In the genomic region with DNA sequence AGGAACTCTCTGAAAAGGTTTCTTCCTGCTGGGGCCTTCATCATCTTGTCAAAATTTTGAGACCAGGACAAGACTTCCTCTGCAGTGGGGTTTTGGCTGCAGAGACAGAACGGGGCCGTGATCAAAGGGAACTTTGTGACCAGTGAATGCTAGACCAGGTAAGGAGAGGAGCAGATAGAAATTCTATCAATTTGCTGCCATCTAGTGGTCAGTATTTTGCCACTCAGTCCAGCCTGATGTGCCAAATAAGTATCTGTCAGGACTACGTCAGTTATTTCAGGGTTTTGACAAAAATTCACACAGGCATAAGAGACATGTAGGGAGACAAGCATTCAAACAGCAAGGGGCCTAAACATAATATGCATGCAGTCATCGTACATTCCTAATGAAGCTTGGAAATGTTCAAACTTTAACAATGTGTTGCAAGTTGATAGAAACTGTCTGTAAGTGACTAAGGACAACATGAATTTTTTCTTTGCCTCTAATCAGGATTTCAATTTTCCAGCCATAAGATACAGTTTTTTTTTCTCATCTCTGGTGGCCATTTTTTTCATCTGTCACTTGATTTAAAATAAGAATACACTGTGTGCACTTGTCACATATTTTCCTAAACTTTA, we compare ENCODE assay signal across 1 cellular context.
TF ChIP-seq lines count a peak whose summit lies in the region.

No MANE protein-coding gene starts in this region.

TF ChIP-seq in SK-N-SH treated with all-trans-retinoic acid at 6 μM for 48 hours, 23 proteins besides CTCF, POLR2A, EP300 and RAD21 (continued from another document):
- TF ChIP-seq, protein P1, sequence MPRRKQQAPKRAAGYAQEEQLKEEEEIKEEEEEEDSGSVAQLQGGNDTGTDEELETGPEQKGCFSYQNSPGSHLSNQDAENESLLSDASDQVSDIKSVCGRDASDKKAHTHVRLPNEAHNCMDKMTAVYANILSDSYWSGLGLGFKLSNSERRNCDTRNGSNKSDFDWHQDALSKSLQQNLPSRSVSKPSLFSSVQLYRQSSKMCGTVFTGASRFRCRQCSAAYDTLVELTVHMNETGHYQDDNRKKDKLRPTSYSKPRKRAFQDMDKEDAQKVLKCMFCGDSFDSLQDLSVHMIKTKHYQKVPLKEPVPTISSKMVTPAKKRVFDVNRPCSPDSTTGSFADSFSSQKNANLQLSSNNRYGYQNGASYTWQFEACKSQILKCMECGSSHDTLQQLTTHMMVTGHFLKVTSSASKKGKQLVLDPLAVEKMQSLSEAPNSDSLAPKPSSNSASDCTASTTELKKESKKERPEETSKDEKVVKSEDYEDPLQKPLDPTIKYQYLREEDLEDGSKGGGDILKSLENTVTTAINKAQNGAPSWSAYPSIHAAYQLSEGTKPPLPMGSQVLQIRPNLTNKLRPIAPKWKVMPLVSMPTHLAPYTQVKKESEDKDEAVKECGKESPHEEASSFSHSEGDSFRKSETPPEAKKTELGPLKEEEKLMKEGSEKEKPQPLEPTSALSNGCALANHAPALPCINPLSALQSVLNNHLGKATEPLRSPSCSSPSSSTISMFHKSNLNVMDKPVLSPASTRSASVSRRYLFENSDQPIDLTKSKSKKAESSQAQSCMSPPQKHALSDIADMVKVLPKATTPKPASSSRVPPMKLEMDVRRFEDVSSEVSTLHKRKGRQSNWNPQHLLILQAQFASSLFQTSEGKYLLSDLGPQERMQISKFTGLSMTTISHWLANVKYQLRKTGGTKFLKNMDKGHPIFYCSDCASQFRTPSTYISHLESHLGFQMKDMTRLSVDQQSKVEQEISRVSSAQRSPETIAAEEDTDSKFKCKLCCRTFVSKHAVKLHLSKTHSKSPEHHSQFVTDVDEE (CRISPR knock-in tag; IDR thresholded peaks at IDR 0.05), result no peak
- TF ChIP-seq, protein P2, sequence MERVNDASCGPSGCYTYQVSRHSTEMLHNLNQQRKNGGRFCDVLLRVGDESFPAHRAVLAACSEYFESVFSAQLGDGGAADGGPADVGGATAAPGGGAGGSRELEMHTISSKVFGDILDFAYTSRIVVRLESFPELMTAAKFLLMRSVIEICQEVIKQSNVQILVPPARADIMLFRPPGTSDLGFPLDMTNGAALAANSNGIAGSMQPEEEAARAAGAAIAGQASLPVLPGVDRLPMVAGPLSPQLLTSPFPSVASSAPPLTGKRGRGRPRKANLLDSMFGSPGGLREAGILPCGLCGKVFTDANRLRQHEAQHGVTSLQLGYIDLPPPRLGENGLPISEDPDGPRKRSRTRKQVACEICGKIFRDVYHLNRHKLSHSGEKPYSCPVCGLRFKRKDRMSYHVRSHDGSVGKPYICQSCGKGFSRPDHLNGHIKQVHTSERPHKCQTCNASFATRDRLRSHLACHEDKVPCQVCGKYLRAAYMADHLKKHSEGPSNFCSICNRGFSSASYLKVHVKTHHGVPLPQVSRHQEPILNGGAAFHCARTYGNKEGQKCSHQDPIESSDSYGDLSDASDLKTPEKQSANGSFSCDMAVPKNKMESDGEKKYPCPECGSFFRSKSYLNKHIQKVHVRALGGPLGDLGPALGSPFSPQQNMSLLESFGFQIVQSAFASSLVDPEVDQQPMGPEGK (CRISPR knock-in tag; IDR thresholded peaks at IDR 0.05; ENCODE audit: borderline replicate concordance), result no peak
- TF ChIP-seq ZFP30 (CRISPR knock-in tag; IDR thresholded peaks at IDR 0.05), result no peak
- no peak for TF ChIP-seq GLIS3 (CRISPR knock-in tag; IDR thresholded peaks at IDR 0.05)
- TF ChIP-seq ZC3H10 (CRISPR knock-in tag; IDR thresholded peaks at IDR 0.05), result no peak
- no peak for TF ChIP-seq TCF4 (CRISPR knock-in tag; IDR thresholded peaks at IDR 0.05; ENCODE audit: borderline replicate concordance)
- no peak for TF ChIP-seq PPARA (CRISPR knock-in tag; IDR thresholded peaks at IDR 0.05; ENCODE audit: borderline replicate concordance)
- no peak for TF ChIP-seq ZFP3 (CRISPR knock-in tag; IDR thresholded peaks at IDR 0.05)
- TF ChIP-seq ZNF8 (CRISPR knock-in tag; IDR thresholded peaks at IDR 0.05), result no peak
